In the genomic region with DNA sequence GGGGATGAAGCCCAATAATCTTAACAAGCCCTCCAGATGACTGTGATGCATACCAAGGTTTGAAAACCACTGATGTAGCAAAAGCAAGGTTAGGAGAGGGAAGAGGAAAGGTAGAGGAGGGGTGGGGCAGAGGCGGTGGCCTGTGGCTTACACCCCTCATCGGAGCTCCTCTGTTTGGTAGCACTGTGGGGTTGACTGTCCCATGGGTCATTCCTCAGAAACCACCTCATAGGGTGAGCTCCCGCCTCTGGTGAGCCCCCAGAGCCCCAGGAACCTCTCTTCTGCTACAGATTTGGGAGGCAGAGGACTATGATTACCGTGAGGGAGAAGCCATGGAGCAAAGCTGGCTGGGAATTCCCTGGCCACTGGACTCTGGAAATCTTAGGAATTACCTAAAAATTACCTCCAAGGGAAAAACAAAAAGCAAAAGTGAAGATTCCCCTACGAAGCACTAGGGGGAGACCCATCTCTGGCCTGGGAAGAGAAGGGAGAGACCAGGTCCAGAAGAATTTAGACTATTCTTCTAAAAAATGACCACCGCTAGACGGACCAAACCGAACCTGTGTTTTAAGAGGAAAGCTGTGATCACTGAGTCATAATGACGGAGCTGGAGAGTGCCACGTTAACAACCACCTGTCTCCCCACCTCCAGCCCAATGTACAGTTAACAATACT, we compare ENCODE assay signal across 1 cellular context.
TF ChIP-seq lines count a peak whose summit lies in the region.

No MANE protein-coding gene starts in this region.

TF ChIP-seq in GM23338, 12 proteins besides CTCF, POLR2A, EP300 and RAD21 (continued from another document):
- TF ChIP-seq, protein P1, sequence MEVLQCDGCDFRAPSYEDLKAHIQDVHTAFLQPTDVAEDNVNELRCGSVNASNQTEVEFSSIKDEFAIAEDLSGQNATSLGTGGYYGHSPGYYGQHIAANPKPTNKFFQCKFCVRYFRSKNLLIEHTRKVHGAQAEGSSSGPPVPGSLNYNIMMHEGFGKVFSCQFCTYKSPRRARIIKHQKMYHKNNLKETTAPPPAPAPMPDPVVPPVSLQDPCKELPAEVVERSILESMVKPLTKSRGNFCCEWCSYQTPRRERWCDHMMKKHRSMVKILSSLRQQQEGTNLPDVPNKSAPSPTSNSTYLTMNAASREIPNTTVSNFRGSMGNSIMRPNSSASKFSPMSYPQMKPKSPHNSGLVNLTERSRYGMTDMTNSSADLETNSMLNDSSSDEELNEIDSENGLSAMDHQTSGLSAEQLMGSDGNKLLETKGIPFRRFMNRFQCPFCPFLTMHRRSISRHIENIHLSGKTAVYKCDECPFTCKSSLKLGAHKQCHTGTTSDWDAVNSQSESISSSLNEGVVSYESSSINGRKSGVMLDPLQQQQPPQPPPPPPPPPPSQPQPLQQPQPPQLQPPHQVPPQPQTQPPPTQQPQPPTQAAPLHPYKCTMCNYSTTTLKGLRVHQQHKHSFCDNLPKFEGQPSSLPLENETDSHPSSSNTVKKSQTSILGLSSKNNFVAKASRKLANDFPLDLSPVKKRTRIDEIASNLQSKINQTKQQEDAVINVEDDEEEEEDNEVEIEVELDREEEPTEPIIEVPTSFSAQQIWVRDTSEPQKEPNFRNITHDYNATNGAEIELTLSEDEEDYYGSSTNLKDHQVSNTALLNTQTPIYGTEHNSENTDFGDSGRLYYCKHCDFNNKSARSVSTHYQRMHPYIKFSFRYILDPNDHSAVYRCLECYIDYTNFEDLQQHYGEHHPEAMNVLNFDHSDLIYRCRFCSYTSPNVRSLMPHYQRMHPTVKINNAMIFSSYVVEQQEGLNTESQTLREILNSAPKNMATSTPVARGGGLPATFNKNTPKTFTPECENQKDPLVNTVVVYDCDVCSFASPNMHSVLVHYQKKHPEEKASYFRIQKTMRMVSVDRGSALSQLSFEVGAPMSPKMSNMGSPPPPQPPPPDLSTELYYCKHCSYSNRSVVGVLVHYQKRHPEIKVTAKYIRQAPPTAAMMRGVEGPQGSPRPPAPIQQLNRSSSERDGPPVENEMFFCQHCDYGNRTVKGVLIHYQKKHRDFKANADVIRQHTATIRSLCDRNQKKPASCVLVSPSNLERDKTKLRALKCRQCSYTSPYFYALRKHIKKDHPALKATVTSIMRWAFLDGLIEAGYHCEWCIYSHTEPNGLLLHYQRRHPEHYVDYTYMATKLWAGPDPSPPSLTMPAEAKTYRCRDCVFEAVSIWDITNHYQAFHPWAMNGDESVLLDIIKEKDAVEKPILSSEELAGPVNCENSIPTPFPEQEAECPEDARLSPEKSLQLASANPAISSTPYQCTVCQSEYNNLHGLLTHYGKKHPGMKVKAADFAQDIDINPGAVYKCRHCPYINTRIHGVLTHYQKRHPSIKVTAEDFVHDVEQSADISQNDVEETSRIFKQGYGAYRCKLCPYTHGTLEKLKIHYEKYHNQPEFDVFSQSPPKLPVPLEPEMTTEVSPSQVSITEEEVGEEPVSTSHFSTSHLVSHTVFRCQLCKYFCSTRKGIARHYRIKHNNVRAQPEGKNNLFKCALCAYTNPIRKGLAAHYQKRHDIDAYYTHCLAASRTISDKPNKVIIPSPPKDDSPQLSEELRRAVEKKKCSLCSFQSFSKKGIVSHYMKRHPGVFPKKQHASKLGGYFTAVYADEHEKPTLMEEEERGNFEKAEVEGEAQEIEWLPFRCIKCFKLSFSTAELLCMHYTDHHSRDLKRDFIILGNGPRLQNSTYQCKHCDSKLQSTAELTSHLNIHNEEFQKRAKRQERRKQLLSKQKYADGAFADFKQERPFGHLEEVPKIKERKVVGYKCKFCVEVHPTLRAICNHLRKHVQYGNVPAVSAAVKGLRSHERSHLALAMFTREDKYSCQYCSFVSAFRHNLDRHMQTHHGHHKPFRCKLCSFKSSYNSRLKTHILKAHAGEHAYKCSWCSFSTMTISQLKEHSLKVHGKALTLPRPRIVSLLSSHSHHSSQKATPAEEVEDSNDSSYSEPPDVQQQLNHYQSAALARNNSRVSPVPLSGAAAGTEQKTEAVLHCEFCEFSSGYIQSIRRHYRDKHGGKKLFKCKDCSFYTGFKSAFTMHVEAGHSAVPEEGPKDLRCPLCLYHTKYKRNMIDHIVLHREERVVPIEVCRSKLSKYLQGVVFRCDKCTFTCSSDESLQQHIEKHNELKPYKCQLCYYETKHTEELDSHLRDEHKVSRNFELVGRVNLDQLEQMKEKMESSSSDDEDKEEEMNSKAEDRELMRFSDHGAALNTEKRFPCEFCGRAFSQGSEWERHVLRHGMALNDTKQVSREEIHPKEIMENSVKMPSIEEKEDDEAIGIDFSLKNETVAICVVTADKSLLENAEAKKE (CRISPR knock-in tag; IDR thresholded peaks at IDR 0.05) = no peak
- TF ChIP-seq ZNF114 (CRISPR knock-in tag; IDR thresholded peaks at IDR 0.05) (no peak), EZH2phosphoT487 (IDR thresholded peaks at IDR 0.05; ENCODE audit: unreplicated experiment) (no peak)
